ENCODE assay signal across 21 cellular contexts in the genomic region with DNA sequence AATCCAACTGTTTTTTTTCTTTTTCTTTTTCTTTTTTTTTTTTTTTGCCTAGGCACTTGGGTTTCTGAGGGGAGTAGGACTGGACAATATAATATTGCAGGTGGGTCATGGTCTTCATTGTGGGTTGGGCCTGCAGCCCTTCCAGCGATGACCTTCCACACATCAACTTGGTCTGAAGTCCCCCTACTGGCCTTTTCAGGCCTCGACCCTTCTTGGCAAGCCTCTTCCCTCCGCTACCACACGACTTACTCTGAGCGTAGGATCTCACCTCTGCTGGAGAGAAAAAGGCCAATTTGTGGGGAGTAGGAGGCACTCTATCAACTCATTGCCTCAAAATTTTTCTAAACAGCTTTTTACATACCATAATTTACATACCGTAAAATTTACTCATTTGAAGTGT. TPM values are rescaled to one million over a fixed set of nuclear protein-coding genes. Genes with fewer than 3 reads are reported as not detected.
DNase-seq lines count a peak whose midpoint lies in the region; ATAC-seq and TF ChIP-seq lines count a peak whose summit lies in the region.
"Had no signal": no experiment of that assay in that cellular context is flagged by ENCODE, and none has a peak within 500 bp of the region (broad histone marks: within the 10 kb centered on the region; RNA-seq: fewer than 3 reads in every experiment).

No MANE protein-coding gene starts in this region.

- H3K4me3 ChIP-seq in PC-9 = no peak overlapping the region
- H3K4me3 ChIP-seq: cardiac muscle cell, esophagus muscularis mucosa, spleen, thyroid gland had no signal

- H3K9me3 ChIP-seq in PC-9 (ENCODE audit: insufficient read depth, low read depth) = no peaks in the 10 kb centered on the region
- H3K9me3 ChIP-seq: esophagus muscularis mucosa, spleen, thyroid gland had no signal

- H3K4me2 ChIP-seq in PC-9 = no peak overlapping the region

- BruUV-seq in PC-9 (replicated peaks; lab: Mats Ljungman, UMichigan) = no TSS peak

- no peak overlapping the region for H3K4me3 Mint-ChIP-seq in activated naive CD4-positive, alpha-beta T cell treated with anti-CD3 and anti-CD28 coated beads for 36 hours
- H3K4me3 Mint-ChIP-seq: activated T-helper 1 cell treated with anti-CD3 and anti-CD28 coated beads, Interleukin-12 subunit alpha, Interleukin-12 subunit beta, Interleukin-2, Interleukin-4 antibody, amounts not matched to agents 30 ng/mL and 10 ng/mL and 1 ng/mL, durations not matched to agents 14 hours and 24 hours and 36 hours; memory B cell; natural killer cell; stimulated activated effector memory CD8-positive, alpha-beta T cell treated with anti-CD3 and anti-CD28 coated beads, Interleukin-12 subunit alpha, Interleukin-12 subunit beta, amount 100 ng/mL, for 72 hours; T-helper 17 cell had no signal

- no peaks in the 10 kb centered on the region for H3K9me3 Mint-ChIP-seq in activated naive CD4-positive, alpha-beta T cell treated with anti-CD3 and anti-CD28 coated beads for 36 hours
- H3K9me3 Mint-ChIP-seq: activated T-helper 1 cell treated with anti-CD3 and anti-CD28 coated beads, Interleukin-12 subunit alpha, Interleukin-12 subunit beta, Interleukin-2, Interleukin-4 antibody, amounts not matched to agents 30 ng/mL and 10 ng/mL and 1 ng/mL, durations not matched to agents 14 hours and 24 hours and 36 hours; memory B cell; natural killer cell; stimulated activated effector memory CD8-positive, alpha-beta T cell treated with anti-CD3 and anti-CD28 coated beads, Interleukin-12 subunit alpha, Interleukin-12 subunit beta, amount 100 ng/mL, for 72 hours had no signal

- no peaks in the 10 kb centered on the region for H3K4me1 Mint-ChIP-seq in activated naive CD4-positive, alpha-beta T cell treated with anti-CD3 and anti-CD28 coated beads for 36 hours (ENCODE audit: low read depth)
- H3K4me1 Mint-ChIP-seq: memory B cell; natural killer cell; stimulated activated effector memory CD8-positive, alpha-beta T cell treated with anti-CD3 and anti-CD28 coated beads, Interleukin-12 subunit alpha, Interleukin-12 subunit beta, amount 100 ng/mL, for 72 hours; T-helper 17 cell had no signal

- no peak overlapping the region for H2AFZ ChIP-seq in PC-9

- H3K27ac Mint-ChIP-seq in activated naive CD4-positive, alpha-beta T cell treated with anti-CD3 and anti-CD28 coated beads for 36 hours = no peak overlapping the region
- H3K27ac Mint-ChIP-seq: activated T-helper 1 cell treated with anti-CD3 and anti-CD28 coated beads, Interleukin-12 subunit alpha, Interleukin-12 subunit beta, Interleukin-2, Interleukin-4 antibody, amounts not matched to agents 30 ng/mL and 10 ng/mL and 1 ng/mL, durations not matched to agents 14 hours and 24 hours and 36 hours; memory B cell; natural killer cell; stimulated activated effector memory CD8-positive, alpha-beta T cell treated with anti-CD3 and anti-CD28 coated beads, Interleukin-12 subunit alpha, Interleukin-12 subunit beta, amount 100 ng/mL, for 72 hours; T-helper 17 cell had no signal

- no peaks in the 10 kb centered on the region for H3K4me1 ChIP-seq in PC-9 (replicated peaks; ENCODE audit: insufficient read depth)
- H3K4me1 ChIP-seq: esophagus muscularis mucosa, spleen, thyroid gland had no signal

- no peak overlapping the region for H3K27ac ChIP-seq in PC-9
- H3K27ac ChIP-seq: C4-2B, cardiac muscle cell, esophagus muscularis mucosa, spleen, thyroid gland had no signal

- CTCF ChIA-PET in PC-9 (lab: Charles Lee) = no interaction called here
- CTCF ChIA-PET in activated naive CD4-positive, alpha-beta T cell treated with anti-CD3 and anti-CD28 coated beads for 36 hours (lab: Charles Lee) = no interaction called here

- H3K9me2 ChIP-seq in PC-9 (ENCODE audit: insufficient read depth) = no peaks in the 10 kb centered on the region; the same call in 1 of the 2 replicates

- POLR2A ChIA-PET in PC-9 (lab: Charles Lee; ENCODE audit: unreplicated experiment) = no interaction called here

- no peaks in the 10 kb centered on the region for H3K79me2 ChIP-seq in PC-9 (ENCODE audit: low read depth)

- no peaks in the 10 kb centered on the region for H3K36me3 ChIP-seq in PC-9 (ENCODE audit: low read depth)
- H3K36me3 ChIP-seq: cardiac muscle cell, esophagus muscularis mucosa, spleen, thyroid gland had no signal

- H3F3A ChIP-seq in PC-9 (ENCODE audit: insufficient read depth, low read depth) = no peaks in the 10 kb centered on the region

- TF ChIP-seq CTCF in GM12873 (IDR thresholded peaks at IDR 0.05; ENCODE audit: insufficient read depth, low read depth, low read length, missing control alignments) (peak; percentile 21), PC-9 (conservative IDR thresholded peaks at IDR 0.05) (peak; percentile 24; the same call in 1 of the 2 replicates)

- peak; percentile 11 for DNase-seq in CMK (ENCODE audit: low read depth)
- no peak for DNase-seq in PC-9
- DNase-seq in iPS-NIHi7 (ENCODE audit: extremely low spot score) = peak; percentile 80
- no peak for DNase-seq in activated naive CD4-positive, alpha-beta T cell treated with anti-CD3 and anti-CD28 coated beads for 36 hours
- DNase-seq in SKM-1 (lab: John Stamatoyannopoulos, UW; ENCODE audit: unreplicated experiment) = no peak
- DNase-seq: activated CD8-positive, alpha-beta memory T cell treated with anti-CD3 and anti-CD28 coated beads for 24 hours; natural killer cell; NCI-H1417; Right ventricle myocardium superior; spleen; T-helper 17 cell; thyroid gland had no signal

- no peak for ATAC-seq in HG03139 (IDR thresholded peaks at IDR 0.05; ENCODE audit: unreplicated experiment)
- ATAC-seq: natural killer cell; stimulated activated effector memory CD8-positive, alpha-beta T cell treated with anti-CD3 and anti-CD28 coated beads, Interleukin-12 subunit alpha, Interleukin-12 subunit beta, amount 100 ng/mL, for 72 hours; T-helper 17 cell had no signal

- no peaks in the 10 kb centered on the region for H3K36me3 Mint-ChIP-seq in activated naive CD4-positive, alpha-beta T cell treated with anti-CD3 and anti-CD28 coated beads for 36 hours (ENCODE audit: low read depth)
- H3K36me3 Mint-ChIP-seq: memory B cell; natural killer cell; stimulated activated effector memory CD8-positive, alpha-beta T cell treated with anti-CD3 and anti-CD28 coated beads, Interleukin-12 subunit alpha, Interleukin-12 subunit beta, amount 100 ng/mL, for 72 hours had no signal

- H3K27me3 ChIP-seq in PC-9 (ENCODE audit: insufficient read depth, low read depth) = peaks cover 45% of the 10 kb centered on the region; the same call in 1 of the 2 replicates
- H3K27me3 ChIP-seq: cardiac muscle cell, thyroid gland had no signal

- H4K20me1 ChIP-seq in PC-9 (ENCODE audit: insufficient read depth) = no peaks in the 10 kb centered on the region; the same call in 1 of the 2 replicates

- peaks cover 2% of the 10 kb centered on the region for H3K27me3 Mint-ChIP-seq in activated naive CD4-positive, alpha-beta T cell treated with anti-CD3 and anti-CD28 coated beads for 36 hours (ENCODE audit: low read depth)

- intact Hi-C loops in PC-9 (cut with micrococcal nuclease; ENCODE audit: unreplicated experiment) = no loop called here
- intact Hi-C loops in activated naive CD4-positive, alpha-beta T cell treated with anti-CD3 and anti-CD28 coated beads for 36 hours (cut with micrococcal nuclease) = no loop called here

RNA-seq across cellular contexts. Expression of gene GRIK3, which starts 51.1 kb away (rescaled TPM):
- total RNA-seq in PC-9 (2021) = not detected in 2 replicates
- not detected for total RNA-seq in activated naive CD4-positive, alpha-beta T cell treated with anti-CD3 and anti-CD28 coated beads for 36 hours
- total RNA-seq: activated T-helper 1 cell treated with anti-CD3 and anti-CD28 coated beads, Interleukin-12 subunit alpha, Interleukin-12 subunit beta, Interleukin-2, Interleukin-4 antibody, amounts not matched to agents 30 ng/mL and 10 ng/mL and 1 ng/mL, durations not matched to agents 14 hours and 24 hours and 36 hours; natural killer cell; pulmonary artery endothelial cell; T-helper 17 cell had no signal

Comparison
In these comparisons a context has a peak if more than half of its experiments do, and no peak if none do; other contexts are left out.
1. DNase-seq: peak in CMK (single experiment) and iPS-NIHi7 (single experiment); none in PC-9 (0 of 2), activated naive CD4-positive, alpha-beta T cell treated with anti-CD3 and anti-CD28 coated beads for 36 hours (single experiment) and SKM-1 (single experiment).